In genomic region chr10:7704360-7704759, GRCh38 we compare ENCODE assay signal across 1 cellular context.
TF ChIP-seq lines count a peak whose summit lies in the region.

No MANE protein-coding gene starts in this region.

TF ChIP-seq in HepG2, 621 proteins besides CTCF, POLR2A, EP300 and RAD21 (continued from another document):
- TF ChIP-seq, protein P1, sequence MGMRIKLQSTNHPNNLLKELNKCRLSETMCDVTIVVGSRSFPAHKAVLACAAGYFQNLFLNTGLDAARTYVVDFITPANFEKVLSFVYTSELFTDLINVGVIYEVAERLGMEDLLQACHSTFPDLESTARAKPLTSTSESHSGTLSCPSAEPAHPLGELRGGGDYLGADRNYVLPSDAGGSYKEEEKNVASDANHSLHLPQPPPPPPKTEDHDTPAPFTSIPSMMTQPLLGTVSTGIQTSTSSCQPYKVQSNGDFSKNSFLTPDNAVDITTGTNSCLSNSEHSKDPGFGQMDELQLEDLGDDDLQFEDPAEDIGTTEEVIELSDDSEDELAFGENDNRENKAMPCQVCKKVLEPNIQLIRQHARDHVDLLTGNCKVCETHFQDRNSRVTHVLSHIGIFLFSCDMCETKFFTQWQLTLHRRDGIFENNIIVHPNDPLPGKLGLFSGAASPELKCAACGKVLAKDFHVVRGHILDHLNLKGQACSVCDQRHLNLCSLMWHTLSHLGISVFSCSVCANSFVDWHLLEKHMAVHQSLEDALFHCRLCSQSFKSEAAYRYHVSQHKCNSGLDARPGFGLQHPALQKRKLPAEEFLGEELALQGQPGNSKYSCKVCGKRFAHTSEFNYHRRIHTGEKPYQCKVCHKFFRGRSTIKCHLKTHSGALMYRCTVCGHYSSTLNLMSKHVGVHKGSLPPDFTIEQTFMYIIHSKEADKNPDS (CRISPR knock-in tag; IDR thresholded peaks at IDR 0.05) = no peak
- TF ChIP-seq, protein P2, sequence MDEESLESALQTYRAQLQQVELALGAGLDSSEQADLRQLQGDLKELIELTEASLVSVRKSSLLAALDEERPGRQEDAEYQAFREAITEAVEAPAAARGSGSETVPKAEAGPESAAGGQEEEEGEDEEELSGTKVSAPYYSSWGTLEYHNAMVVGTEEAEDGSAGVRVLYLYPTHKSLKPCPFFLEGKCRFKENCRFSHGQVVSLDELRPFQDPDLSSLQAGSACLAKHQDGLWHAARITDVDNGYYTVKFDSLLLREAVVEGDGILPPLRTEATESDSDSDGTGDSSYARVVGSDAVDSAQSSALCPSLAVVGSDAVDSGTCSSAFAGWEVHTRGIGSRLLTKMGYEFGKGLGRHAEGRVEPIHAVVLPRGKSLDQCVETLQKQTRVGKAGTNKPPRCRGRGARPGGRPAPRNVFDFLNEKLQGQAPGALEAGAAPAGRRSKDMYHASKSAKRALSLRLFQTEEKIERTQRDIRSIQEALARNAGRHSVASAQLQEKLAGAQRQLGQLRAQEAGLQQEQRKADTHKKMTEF (CRISPR knock-in tag; IDR thresholded peaks at IDR 0.05) = no peak
- TF ChIP-seq ZNF780A (CRISPR knock-in tag; IDR thresholded peaks at IDR 0.05) = no peak
- no peak for TF ChIP-seq MATR3 (CRISPR knock-in tag; IDR thresholded peaks at IDR 0.05)
- TF ChIP-seq IRF2 (CRISPR knock-in tag; IDR thresholded peaks at IDR 0.05) = no peak
- peak; percentile 20; the same call in 1 of the 2 replicates for TF ChIP-seq PHF8 (CRISPR knock-in tag; IDR thresholded peaks at IDR 0.05)
- no peak for TF ChIP-seq ZNF576 (CRISPR knock-in tag; IDR thresholded peaks at IDR 0.05)
- peak; percentile 57 for TF ChIP-seq POLR2G (IDR thresholded peaks at IDR 0.05; ENCODE audit: low read depth, low read length)
- TF ChIP-seq RBM22 (optimal IDR thresholded peaks at IDR 0.05; ENCODE audit: low read length) = peak; percentile 31
- TF ChIP-seq, protein P3, sequence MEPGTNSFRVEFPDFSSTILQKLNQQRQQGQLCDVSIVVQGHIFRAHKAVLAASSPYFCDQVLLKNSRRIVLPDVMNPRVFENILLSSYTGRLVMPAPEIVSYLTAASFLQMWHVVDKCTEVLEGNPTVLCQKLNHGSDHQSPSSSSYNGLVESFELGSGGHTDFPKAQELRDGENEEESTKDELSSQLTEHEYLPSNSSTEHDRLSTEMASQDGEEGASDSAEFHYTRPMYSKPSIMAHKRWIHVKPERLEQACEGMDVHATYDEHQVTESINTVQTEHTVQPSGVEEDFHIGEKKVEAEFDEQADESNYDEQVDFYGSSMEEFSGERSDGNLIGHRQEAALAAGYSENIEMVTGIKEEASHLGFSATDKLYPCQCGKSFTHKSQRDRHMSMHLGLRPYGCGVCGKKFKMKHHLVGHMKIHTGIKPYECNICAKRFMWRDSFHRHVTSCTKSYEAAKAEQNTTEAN (CRISPR knock-in tag; conservative IDR thresholded peaks at IDR 0.05) = no peak
- TF ChIP-seq SAP130 (CRISPR knock-in tag; IDR thresholded peaks at IDR 0.05; ENCODE audit: low read depth) = peak; percentile 3; the same call in 1 of the 2 replicates
- peak; percentile 92; the same call in 1 of the 2 replicates for TF ChIP-seq AFF4 (CRISPR knock-in tag; IDR thresholded peaks at IDR 0.05)
